ENCODE assay signal across 11 cellular contexts in genomic region chr17:78159575-78160158, GRCh38. TPM values are rescaled to one million over a fixed set of nuclear protein-coding genes. Genes with fewer than 3 reads are reported as not detected.
A peak's percentile ranks its signal among the peaks of the same experiment; 100 is the strongest.
DNase-seq lines count a peak whose midpoint lies in the region; ATAC-seq and TF ChIP-seq lines count a peak whose summit lies in the region.
"Had no signal": no experiment of that assay in that cellular context is flagged by ENCODE, and none has a peak within 500 bp of the region (broad histone marks: within the 10 kb centered on the region; RNA-seq: fewer than 3 reads in every experiment).

No MANE protein-coding gene starts in this region.

- ATAC-seq in WTC11 (no peak), memory B cell (ENCODE audit: low read depth) (no peak), HG03045 (IDR thresholded peaks at IDR 0.05; ENCODE audit: unreplicated experiment) (no peak)

- CTCF ChIA-PET in HEK293 (lab: Yijun Ruan, JAX): interaction anchor here (0.9 kb wide), 1 partner anchor 26 kb away, joined by 4 read pairs; no protein-coding TSS in a partner anchor
- CTCF ChIA-PET in WTC11 (lab: Charles Lee): interaction anchor here (1.6 kb wide), 1 partner anchor 17 kb away, joined by 8 read pairs; no protein-coding TSS in a partner anchor

- H3K36me3 ChIP-seq in HEK293 (ENCODE audit: control insufficient read depth in 2 of 2, insufficient read depth in 1 of 2, low read length in 2 of 2): no peaks in the 10 kb centered on the region

- TF ChIP-seq CTCF in HEK293 (tag by site-specific recombination; IDR thresholded peaks at IDR 0.05) (no peak), WTC11 (IDR thresholded peaks at IDR 0.05) (no peak)

- POLR2A ChIA-PET in HEK293 (lab: Yijun Ruan, JAX): interaction anchor here (2.1 kb wide), 1 partner anchor 27 kb away, joined by 7 read pairs; the partner anchor contains the start of genes AFMID and TK1
- POLR2A ChIA-PET in WTC11 (lab: Charles Lee): no interaction called here

- no peaks in the 10 kb centered on the region for H3K9me3 Mint-ChIP-seq in WTC11
- H3K9me3 Mint-ChIP-seq in memory B cell: no peaks in the 10 kb centered on the region
- H3K9me3 Mint-ChIP-seq: type B pancreatic cell had no signal

- no peak overlapping the region for H3K27ac ChIP-seq in HEK293 (ENCODE audit: extremely low read depth, low read depth, low read length)

- H3K27me3 Mint-ChIP-seq in WTC11 (ENCODE audit: low read depth) (no peaks in the 10 kb centered on the region), memory B cell (no peaks in the 10 kb centered on the region)
- H3K27me3 Mint-ChIP-seq: type B pancreatic cell had no signal

- peak overlapping the region; percentile 1; the same call in 1 of the 2 replicates for H3K27ac Mint-ChIP-seq in WTC11
- H3K27ac Mint-ChIP-seq in memory B cell: peak overlapping the region; percentile 60
- H3K27ac Mint-ChIP-seq: type B pancreatic cell had no signal

- H3K4me1 ChIP-seq in HEK293 (ENCODE audit: control insufficient read depth, insufficient read depth, low read length): no peaks in the 10 kb centered on the region

- H3K4me3 ChIP-seq in GM08714 (ENCODE audit: low read length) (peak overlapping the region; percentile 17; the same call in 1 of the 2 replicates), HEK293 (ENCODE audit: low read depth, low read length) (no peak overlapping the region)

- H3K4me3 Mint-ChIP-seq in WTC11 (no peak overlapping the region), memory B cell (no peak overlapping the region)
- H3K4me3 Mint-ChIP-seq: type B pancreatic cell had no signal

- H3K4me1 Mint-ChIP-seq in WTC11 (no peaks in the 10 kb centered on the region), memory B cell (peaks cover 18% of the 10 kb centered on the region)

- DNase-seq in WTC11 (ENCODE audit: low spot score) (no peak), memory B cell (ENCODE audit: low spot score in 2 of 2) (no peak), NCI-H69 (lab: John Stamatoyannopoulos, UW) (no peak), putamen (ENCODE audit: low spot score) (no peak), nucleus accumbens (lab: John Stamatoyannopoulos, UW) (no peak)
- DNase-seq: activated CD8-positive, alpha-beta memory T cell treated with anti-CD3 and anti-CD28 coated beads, Interleukin-2, amount 50 U/mL, for 48 hours; midbrain had no signal

- no peaks in the 10 kb centered on the region for H3K9me3 ChIP-seq in HEK293 (ENCODE audit: control insufficient read depth, insufficient read depth, low read depth, low read length)

- H3K36me3 Mint-ChIP-seq in WTC11 (no peaks in the 10 kb centered on the region), memory B cell (no peaks in the 10 kb centered on the region)
- H3K36me3 Mint-ChIP-seq: type B pancreatic cell had no signal

TF ChIP-seq in HEK293, 187 proteins besides CTCF, POLR2A, EP300 and RAD21 (continues in another document):
- TF ChIP-seq, protein P1, sequence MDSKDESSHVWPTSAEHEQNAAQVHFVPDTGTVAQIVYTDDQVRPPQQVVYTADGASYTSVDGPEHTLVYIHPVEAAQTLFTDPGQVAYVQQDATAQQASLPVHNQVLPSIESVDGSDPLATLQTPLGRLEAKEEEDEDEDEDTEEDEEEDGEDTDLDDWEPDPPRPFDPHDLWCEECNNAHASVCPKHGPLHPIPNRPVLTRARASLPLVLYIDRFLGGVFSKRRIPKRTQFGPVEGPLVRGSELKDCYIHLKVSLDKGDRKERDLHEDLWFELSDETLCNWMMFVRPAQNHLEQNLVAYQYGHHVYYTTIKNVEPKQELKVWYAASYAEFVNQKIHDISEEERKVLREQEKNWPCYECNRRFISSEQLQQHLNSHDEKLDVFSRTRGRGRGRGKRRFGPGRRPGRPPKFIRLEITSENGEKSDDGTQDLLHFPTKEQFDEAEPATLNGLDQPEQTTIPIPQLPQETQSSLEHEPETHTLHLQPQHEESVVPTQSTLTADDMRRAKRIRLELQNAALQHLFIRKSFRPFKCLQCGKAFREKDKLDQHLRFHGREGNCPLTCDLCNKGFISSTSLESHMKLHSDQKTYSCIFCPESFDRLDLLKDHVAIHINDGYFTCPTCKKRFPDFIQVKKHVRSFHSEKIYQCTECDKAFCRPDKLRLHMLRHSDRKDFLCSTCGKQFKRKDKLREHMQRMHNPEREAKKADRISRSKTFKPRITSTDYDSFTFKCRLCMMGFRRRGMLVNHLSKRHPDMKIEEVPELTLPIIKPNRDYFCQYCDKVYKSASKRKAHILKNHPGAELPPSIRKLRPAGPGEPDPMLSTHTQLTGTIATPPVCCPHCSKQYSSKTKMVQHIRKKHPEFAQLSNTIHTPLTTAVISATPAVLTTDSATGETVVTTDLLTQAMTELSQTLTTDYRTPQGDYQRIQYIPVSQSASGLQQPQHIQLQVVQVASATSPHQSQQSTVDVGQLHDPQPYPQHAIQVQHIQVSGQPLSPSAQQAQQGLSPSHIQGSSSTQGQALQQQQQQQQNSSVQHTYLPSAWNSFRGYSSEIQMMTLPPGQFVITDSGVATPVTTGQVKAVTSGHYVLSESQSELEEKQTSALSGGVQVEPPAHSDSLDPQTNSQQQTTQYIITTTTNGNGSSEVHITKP (tag by site-specific recombination; IDR thresholded peaks at IDR 0.05): peak; percentile 81
- no peak for TF ChIP-seq ZNF555 (tag by site-specific recombination; conservative IDR thresholded peaks at IDR 0.05)
- TF ChIP-seq ZNF600 (tag by site-specific recombination; IDR thresholded peaks at IDR 0.05): 0 out of 2 replicates have a peak, but pooled peaks have one; percentile 36

TF ChIP-seq in WTC11, 78 proteins besides CTCF, POLR2A, EP300 and RAD21 (continues in another document):
- TF ChIP-seq ATF3 (CRISPR knock-in tag; conservative IDR thresholded peaks at IDR 0.05) (no peak), CREM (CRISPR knock-in tag; IDR thresholded peaks at IDR 0.05) (no peak), EMX1 (CRISPR knock-in tag; IDR thresholded peaks at IDR 0.05) (no peak), ZNF416 (CRISPR knock-in tag; IDR thresholded peaks at IDR 0.05) (no peak), SMAD4 (CRISPR knock-in tag; IDR thresholded peaks at IDR 0.05) (no peak), SP1 (CRISPR knock-in tag; conservative IDR thresholded peaks at IDR 0.05) (no peak), GTF2I (CRISPR knock-in tag; conservative IDR thresholded peaks at IDR 0.05) (no peak), ETV6 (CRISPR knock-in tag; IDR thresholded peaks at IDR 0.05) (no peak), MYBL2 (CRISPR knock-in tag; IDR thresholded peaks at IDR 0.05) (no peak), FOXK1 (CRISPR knock-in tag; IDR thresholded peaks at IDR 0.05) (no peak)
- TF ChIP-seq, protein P2, sequence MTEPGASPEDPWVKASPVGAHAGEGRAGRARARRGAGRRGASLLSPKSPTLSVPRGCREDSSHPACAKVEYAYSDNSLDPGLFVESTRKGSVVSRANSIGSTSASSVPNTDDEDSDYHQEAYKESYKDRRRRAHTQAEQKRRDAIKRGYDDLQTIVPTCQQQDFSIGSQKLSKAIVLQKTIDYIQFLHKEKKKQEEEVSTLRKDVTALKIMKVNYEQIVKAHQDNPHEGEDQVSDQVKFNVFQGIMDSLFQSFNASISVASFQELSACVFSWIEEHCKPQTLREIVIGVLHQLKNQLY (CRISPR knock-in tag; IDR thresholded peaks at IDR 0.05): no peak
- TF ChIP-seq, protein P3, sequence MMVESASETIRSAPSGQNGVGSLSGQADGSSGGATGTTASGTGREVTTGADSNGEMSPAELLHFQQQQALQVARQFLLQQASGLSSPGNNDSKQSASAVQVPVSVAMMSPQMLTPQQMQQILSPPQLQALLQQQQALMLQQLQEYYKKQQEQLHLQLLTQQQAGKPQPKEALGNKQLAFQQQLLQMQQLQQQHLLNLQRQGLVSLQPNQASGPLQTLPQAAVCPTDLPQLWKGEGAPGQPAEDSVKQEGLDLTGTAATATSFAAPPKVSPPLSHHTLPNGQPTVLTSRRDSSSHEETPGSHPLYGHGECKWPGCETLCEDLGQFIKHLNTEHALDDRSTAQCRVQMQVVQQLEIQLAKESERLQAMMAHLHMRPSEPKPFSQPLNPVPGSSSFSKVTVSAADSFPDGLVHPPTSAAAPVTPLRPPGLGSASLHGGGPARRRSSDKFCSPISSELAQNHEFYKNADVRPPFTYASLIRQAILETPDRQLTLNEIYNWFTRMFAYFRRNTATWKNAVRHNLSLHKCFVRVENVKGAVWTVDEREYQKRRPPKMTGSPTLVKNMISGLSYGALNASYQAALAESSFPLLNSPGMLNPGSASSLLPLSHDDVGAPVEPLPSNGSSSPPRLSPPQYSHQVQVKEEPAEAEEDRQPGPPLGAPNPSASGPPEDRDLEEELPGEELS (CRISPR knock-in tag; IDR thresholded peaks at IDR 0.05): no peak
- TF ChIP-seq, protein P4, sequence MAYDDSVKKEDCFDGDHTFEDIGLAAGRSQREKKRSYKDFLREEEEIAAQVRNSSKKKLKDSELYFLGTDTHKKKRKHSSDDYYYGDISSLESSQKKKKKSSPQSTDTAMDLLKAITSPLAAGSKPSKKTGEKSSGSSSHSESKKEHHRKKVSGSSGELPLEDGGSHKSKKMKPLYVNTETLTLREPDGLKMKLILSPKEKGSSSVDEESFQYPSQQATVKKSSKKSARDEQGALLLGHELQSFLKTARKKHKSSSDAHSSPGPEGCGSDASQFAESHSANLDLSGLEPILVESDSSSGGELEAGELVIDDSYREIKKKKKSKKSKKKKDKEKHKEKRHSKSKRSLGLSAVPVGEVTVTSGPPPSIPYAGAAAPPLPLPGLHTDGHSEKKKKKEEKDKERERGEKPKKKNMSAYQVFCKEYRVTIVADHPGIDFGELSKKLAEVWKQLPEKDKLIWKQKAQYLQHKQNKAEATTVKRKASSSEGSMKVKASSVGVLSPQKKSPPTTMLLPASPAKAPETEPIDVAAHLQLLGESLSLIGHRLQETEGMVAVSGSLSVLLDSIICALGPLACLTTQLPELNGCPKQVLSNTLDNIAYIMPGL (CRISPR knock-in tag; IDR thresholded peaks at IDR 0.05): no peak

RNA-seq across cellular contexts. Expression of gene SYNGR2, which starts 8.7 kb away (rescaled TPM):
- 47.7 to 50.3 TPM (median 50.2 TPM) in 3 replicates for total RNA-seq in WTC11 (2021)

RNA-seq across cellular contexts. Expression of gene C17orf99, which starts 13.5 kb away (rescaled TPM):
- total RNA-seq in WTC11 (2021): not detected in 3 replicates

RNA-seq across cellular contexts. Expression of gene TK1, which starts 27.2 kb away (rescaled TPM):
- total RNA-seq in WTC11 (2021): 72.5 to 84.1 TPM (median 82.6 TPM) in 3 replicates

RNA-seq across cellular contexts. Expression of gene AFMID, which starts 27.5 kb away (rescaled TPM):
- total RNA-seq in WTC11 (2021): 45.1 to 58.7 TPM (median 48.8 TPM) in 3 replicates

RNA-seq across cellular contexts. Expression of gene TMC8, which starts 29.1 kb away (rescaled TPM):
- total RNA-seq in WTC11 (2021): 2.9 to 3.7 TPM (median 3.1 TPM) in 3 replicates
